Comparison of ENCODE assay signal across 9 cellular contexts in genomic region chr11:64342869-64343739, GRCh38. TPM values are rescaled to one million over a fixed set of nuclear protein-coding genes. Genes with fewer than 3 reads are reported as not detected.
DNase-seq lines count a peak whose midpoint lies in the region; ATAC-seq, FAIRE-seq and TF ChIP-seq lines count a peak whose summit lies in the region.
"Had no signal": no experiment of that assay in that cellular context is flagged by ENCODE, and none has a peak within 500 bp of the region (broad histone marks: within the 10 kb centered on the region; RNA-seq: fewer than 3 reads in every experiment).

No MANE protein-coding gene starts in this region.

- DNase-seq in heart left ventricle (no peak), Right ventricle myocardium inferior (ENCODE audit: missing footprints) (no peak), bronchial epithelial cell (ENCODE audit: low read depth) (no peak), HepG2 (ENCODE audit: low spot score) (no peak), SJCRH30 (no peak), cerebellum (ENCODE audit: low spot score) (no peak)
- DNase-seq: NCI-H1930 had no signal

- peaks cover 0 to 19% (median 0%) of the 10 kb centered on the region in 9 donors for H3K36me3 ChIP-seq in heart left ventricle
- no peaks in the 10 kb centered on the region for H3K36me3 ChIP-seq in bronchial epithelial cell (ENCODE audit: control insufficient read depth, insufficient read depth, low read length)
- H3K36me3 ChIP-seq in HepG2 (replicated peaks in 1 of 2; ENCODE audit: control insufficient read depth in 1 of 2, insufficient read depth in 2 of 2, low read length in 2 of 2) = no peaks in the 10 kb centered on the region
- no peaks in the 10 kb centered on the region for H3K36me3 ChIP-seq in urinary bladder (ENCODE audit: insufficient read depth)
- H3K36me3 ChIP-seq in SJCRH30 = no peaks in the 10 kb centered on the region

- TF ChIP-seq RAD21 in HepG2 (CRISPR knock-in tag; IDR thresholded peaks at IDR 0.05) = no peak

- in situ Hi-C loops in HepG2 (cut with HindIII; ENCODE audit: extremely low pct_ligation_motif_present, low pct_unique_long_range_greater_than_20kb) = no loop called here

- H3K4me3 ChIP-seq in heart left ventricle (peak overlapping the region in 8 of 12 donors; percentile 38 to 59 (median 47)), bronchial epithelial cell (ENCODE audit: low read depth, low read length) (peak overlapping the region; percentile 29), HepG2 (replicated peaks in 1 of 3; ENCODE audit: insufficient read depth in 1 of 3, low read depth in 2 of 3, low read length in 3 of 3) (peak overlapping the region in 2 of 3 experiments; percentile 25 to 64; a peak in 1 of 6 replicates), urinary bladder (ENCODE audit: low read depth, low read length) (peak overlapping the region; percentile 11), SJCRH30 (no peak overlapping the region)

- ATAC-seq in heart left ventricle = no peak
- no peak for ATAC-seq in Right ventricle myocardium inferior
- ATAC-seq in HepG2 = no peak; the same call in 2 of the 3 replicates
- no peak for ATAC-seq in HG03139 (IDR thresholded peaks at IDR 0.05; ENCODE audit: unreplicated experiment)

- TF ChIP-seq EP300 in HepG2 (IDR thresholded peaks at IDR 0.05; ENCODE audit: low read depth in 2 of 2, low read length in 2 of 2) (no peak), HepG2 (CRISPR knock-in tag; IDR thresholded peaks at IDR 0.05; ENCODE audit: borderline replicate concordance) (no peak)

- no peak overlapping the region for H2AFZ ChIP-seq in HepG2 (ENCODE audit: low read length)

- no peak overlapping the region; the same call in 1 of the 2 replicates for H3K4me2 ChIP-seq in HepG2 (ENCODE audit: low read depth, low read length)

- no peaks in the 10 kb centered on the region for H4K20me1 ChIP-seq in HepG2 (ENCODE audit: insufficient read depth, low read length)

- H3K27me3 ChIP-seq in heart left ventricle = peaks cover 0 to 15% (median 0%) of the 10 kb centered on the region in 9 donors
- no peaks in the 10 kb centered on the region for H3K27me3 ChIP-seq in bronchial epithelial cell (ENCODE audit: control insufficient read depth, insufficient read depth, low read length)
- H3K27me3 ChIP-seq in HepG2 (ENCODE audit: control insufficient read depth in 1 of 2, insufficient read depth in 2 of 2, low read length in 2 of 2) = peaks cover 3 to 39% of the 10 kb centered on the region in 2 experiments; a peak in 4 of 5 replicates
- H3K27me3 ChIP-seq in SJCRH30 = no peaks in the 10 kb centered on the region

- TF ChIP-seq POLR2A in heart left ventricle (IDR thresholded peaks at IDR 0.05) (no peak), HepG2 (IDR thresholded peaks at IDR 0.05; ENCODE audit: insufficient read depth in 1 of 2, low read depth in 2 of 2, low read length in 2 of 2) (no peak)

- POLR2A ChIA-PET in HepG2 (lab: Yijun Ruan, JAX) = interaction anchor here (1.0 to 2.7 kb wide), 4 partner anchors 11 to 25 kb away, joined by 3 to 13 read pairs (median 8); partner anchors contain the start of genes PRDX5 and TRMT112

- H3K9me3 ChIP-seq in heart left ventricle = no peaks in the 10 kb centered on the region
- no peaks in the 10 kb centered on the region for H3K9me3 ChIP-seq in HepG2 (ENCODE audit: low read length)
- no peaks in the 10 kb centered on the region for H3K9me3 ChIP-seq in SJCRH30 (replicated peaks)

- H3K27ac ChIP-seq in heart left ventricle = peak overlapping the region in 1 of 12 donors; percentile 80
- no peak overlapping the region for H3K27ac ChIP-seq in HepG2 (ENCODE audit: extremely low read length, insufficient read depth, low read length)
- H3K27ac ChIP-seq in urinary bladder (ENCODE audit: low read depth) = no peak overlapping the region
- H3K27ac ChIP-seq in SJCRH30 = no peak overlapping the region

- BruUV-seq in HepG2 (replicated peaks; lab: Mats Ljungman, UMichigan) = no TSS peak

- H3K79me2 ChIP-seq in HepG2 (ENCODE audit: insufficient read depth, low read length) = no peaks in the 10 kb centered on the region

- CTCF ChIA-PET in HepG2 (lab: Yijun Ruan, JAX; ENCODE audit: low intra/inter-chr PET ratio, low total read pairs) = no interaction called here

- TF ChIP-seq CTCF in heart left ventricle (IDR thresholded peaks at IDR 0.05) (no peak), bronchial epithelial cell (IDR thresholded peaks at IDR 0.05; ENCODE audit: insufficient read depth, low read length, severe bottlenecking) (no peak), HepG2 (CRISPR knock-in tag; IDR thresholded peaks at IDR 0.05) (no peak)

- WGBS in heart left ventricle, 4 donors = 61 to 67% (median 64%) methylated on average over 24 to 29 of the region's 29 CpGs
- 33% methylated on average over 14 of the region's 29 CpGs for WGBS in HepG2 (ENCODE audit: low lambda C conversion rate)
- WGBS in urinary bladder = 61% methylated on average over 29 of the region's 29 CpGs

- H3K4me1 ChIP-seq in heart left ventricle (peaks cover 0 to 35% (median 8%) of the 10 kb centered on the region in 12 donors), HepG2 (ENCODE audit: insufficient read depth, low read length) (peaks cover 45% of the 10 kb centered on the region), urinary bladder (ENCODE audit: insufficient read depth) (peaks cover 3% of the 10 kb centered on the region), SJCRH30 (peaks cover 4% of the 10 kb centered on the region; the same call in 1 of the 2 replicates)

- FAIRE-seq in bronchial epithelial cell (lab: Jason Lieb, UNC) (no peak), HepG2 (lab: Jason Lieb, UNC) (no peak)

- intact Hi-C loops in heart left ventricle (cut with DNase I) (no loop called here), Right ventricle myocardium inferior (cut with DNase I) (no loop called here), HepG2 (cut with micrococcal nuclease; ENCODE audit: unreplicated experiment) (no loop called here)

- H3K9ac ChIP-seq in HepG2 (ENCODE audit: insufficient read depth, low read depth, low read length) = no peak overlapping the region

RNA-seq across cellular contexts. Expression of gene CCDC88B, which starts 3.1 kb away (rescaled TPM):
- total RNA-seq in heart left ventricle (10 to 100 TPM in 1 of 9 donors, 1 to 10 TPM in 8; 4.1 to 16.2 (median 7.3) TPM), Right ventricle myocardium inferior (7.7 TPM), bronchial epithelial cell (2.9 TPM in 2 replicates), HepG2 (2016; rRNA removed; fragmentation: Illumina TruSeq; extraction: Trizol) (4.8 and 5.2 TPM in 2 replicates), urinary bladder (2.6 TPM), cerebellum (1.5 TPM)
- polyA plus RNA-seq in heart left ventricle (10 to 100 TPM in 1 of 2 donors, 1 to 10 TPM in 1; 8.1 to 24.0 TPM), HepG2 (2011; rRNA removed) (3.6 and 5.2 TPM in 2 replicates), urinary bladder (10.2 TPM)
- 0.79 and 2.6 TPM in 2 replicates for total RNA-seq in HepG2 (2016; cell fraction: cytosol; rRNA removed; fragmentation: Illumina TruSeq; extraction: Trizol; ENCODE audit: low read depth)
- total RNA-seq in HepG2 (2016; cell fraction: insoluble cytoplasmic fraction; rRNA removed; fragmentation: Illumina TruSeq; extraction: Trizol) = 4.5 and 6.0 TPM in 2 replicates
- total RNA-seq in HepG2 (2016; cell fraction: membrane; rRNA removed; fragmentation: Illumina TruSeq; extraction: Trizol) = 2.3 and 3.5 TPM in 2 replicates
- total RNA-seq in HepG2 (2016; cell fraction: nucleus; rRNA removed; fragmentation: Illumina TruSeq; extraction: Trizol) = 1.6 and 4.1 TPM in 2 replicates
- 3.3 and 7.3 TPM in 2 replicates for polyA plus RNA-seq in HepG2 (2011; cell fraction: cytosol; rRNA removed)
- polyA plus RNA-seq in HepG2 (2011; cell fraction: nucleus; rRNA removed) = 5.2 and 5.4 TPM in 2 replicates
- polyA plus RNA-seq in HepG2 (2012) = 3.7 and 4.5 TPM in 2 replicates
- 2.2 and 3.7 TPM in 2 replicates for polyA plus RNA-seq in HepG2 (2016; cell fraction: cytosol; fragmentation: Illumina TruSeq; extraction: Trizol; ENCODE audit: low read depth)
- 5.2 and 6.7 TPM in 2 replicates for polyA plus RNA-seq in HepG2 (2016; cell fraction: insoluble cytoplasmic fraction; fragmentation: Illumina TruSeq; extraction: Trizol; ENCODE audit: low read depth)
- polyA plus RNA-seq in HepG2 (2016; cell fraction: membrane; fragmentation: Illumina TruSeq; extraction: Trizol; ENCODE audit: low read depth) = 1.4 and 2.3 TPM in 2 replicates
- polyA plus RNA-seq in HepG2 (2016; cell fraction: nucleus; fragmentation: Illumina TruSeq; extraction: Trizol; ENCODE audit: insufficient read depth, low read depth) = 3.9 and 4.5 TPM in 2 replicates
- 2.7 and 7.5 TPM in 2 replicates for polyA minus RNA-seq in HepG2 (2011; rRNA and poly(A)+ RNA removed; ENCODE audit: low replicate concordance)
- 1.1 and 1.8 TPM in 2 replicates for polyA minus RNA-seq in HepG2 (2011; cell fraction: cytosol; rRNA and poly(A)+ RNA removed)
- polyA minus RNA-seq in HepG2 (2011; cell fraction: nucleus; rRNA and poly(A)+ RNA removed) = 1.5 and 3.2 TPM in 2 replicates
- total RNA-seq in SJCRH30 (2014; rRNA removed; shearing (Covaris generic)) = 0.59 and 0.96 TPM in 2 replicates

RNA-seq across cellular contexts. Expression of gene RPS6KA4, which starts 15.9 kb away (rescaled TPM):
- 10 to 100 TPM; 12.8 to 32.5 (median 18.3) TPM for total RNA-seq in heart left ventricle
- polyA plus RNA-seq in heart left ventricle = 10 to 100 TPM; 15.0 to 30.4 TPM
- total RNA-seq in Right ventricle myocardium inferior = 18.7 TPM
- total RNA-seq in bronchial epithelial cell = 39.7 and 59.5 TPM in 2 replicates
- 8.9 and 14.2 TPM in 2 replicates for total RNA-seq in HepG2 (2016; rRNA removed; fragmentation: Illumina TruSeq; extraction: Trizol)
- 3.2 and 3.4 TPM in 2 replicates for total RNA-seq in HepG2 (2016; cell fraction: cytosol; rRNA removed; fragmentation: Illumina TruSeq; extraction: Trizol; ENCODE audit: low read depth)
- total RNA-seq in HepG2 (2016; cell fraction: insoluble cytoplasmic fraction; rRNA removed; fragmentation: Illumina TruSeq; extraction: Trizol) = 7.2 and 13.5 TPM in 2 replicates
- total RNA-seq in HepG2 (2016; cell fraction: membrane; rRNA removed; fragmentation: Illumina TruSeq; extraction: Trizol) = 9.3 and 10.1 TPM in 2 replicates
- 9.5 and 11.5 TPM in 2 replicates for total RNA-seq in HepG2 (2016; cell fraction: nucleus; rRNA removed; fragmentation: Illumina TruSeq; extraction: Trizol)
- polyA plus RNA-seq in HepG2 (2011; rRNA removed) = 8.9 and 12.2 TPM in 2 replicates
- 7.1 and 9.1 TPM in 2 replicates for polyA plus RNA-seq in HepG2 (2011; cell fraction: cytosol; rRNA removed)
- polyA plus RNA-seq in HepG2 (2011; cell fraction: nucleus; rRNA removed) = 37.0 and 38.2 TPM in 2 replicates
- polyA plus RNA-seq in HepG2 (2012) = 5.8 and 12.8 TPM in 2 replicates
- polyA plus RNA-seq in HepG2 (2016; cell fraction: cytosol; fragmentation: Illumina TruSeq; extraction: Trizol; ENCODE audit: low read depth) = 3.1 and 3.8 TPM in 2 replicates
- polyA plus RNA-seq in HepG2 (2016; cell fraction: insoluble cytoplasmic fraction; fragmentation: Illumina TruSeq; extraction: Trizol; ENCODE audit: low read depth) = 10.0 and 10.2 TPM in 2 replicates
- polyA plus RNA-seq in HepG2 (2016; cell fraction: membrane; fragmentation: Illumina TruSeq; extraction: Trizol; ENCODE audit: low read depth) = 6.7 and 8.9 TPM in 2 replicates
- 19.2 and 21.5 TPM in 2 replicates for polyA plus RNA-seq in HepG2 (2016; cell fraction: nucleus; fragmentation: Illumina TruSeq; extraction: Trizol; ENCODE audit: insufficient read depth, low read depth)
- polyA minus RNA-seq in HepG2 (2011; rRNA and poly(A)+ RNA removed; ENCODE audit: low replicate concordance) = 25.7 and 70.4 TPM in 2 replicates
- 8.2 and 8.6 TPM in 2 replicates for polyA minus RNA-seq in HepG2 (2011; cell fraction: cytosol; rRNA and poly(A)+ RNA removed)
- polyA minus RNA-seq in HepG2 (2011; cell fraction: nucleus; rRNA and poly(A)+ RNA removed) = 13.4 and 15.9 TPM in 2 replicates
- total RNA-seq in urinary bladder = 14.8 TPM
- polyA plus RNA-seq in urinary bladder = 32.7 TPM
- total RNA-seq in SJCRH30 (2014; rRNA removed; shearing (Covaris generic)) = 15.4 and 18.6 TPM in 2 replicates
- 7.5 TPM for total RNA-seq in cerebellum

RNA-seq across cellular contexts. Expression of gene PRDX5, which starts 25.2 kb away (rescaled TPM):
- total RNA-seq in heart left ventricle (100 to 1,000 TPM; 220 to 561 (median 290) TPM), Right ventricle myocardium inferior (410 TPM), bronchial epithelial cell (649 and 769 TPM in 2 replicates), HepG2 (2016; rRNA removed; fragmentation: Illumina TruSeq; extraction: Trizol) (215 and 266 TPM in 2 replicates), urinary bladder (69.0 TPM), cerebellum (68.8 TPM)
- polyA plus RNA-seq in heart left ventricle (100 to 1,000 TPM; 385 to 882 TPM), HepG2 (2011; rRNA removed) (288 and 311 TPM in 2 replicates), urinary bladder (294 TPM)
- 189 and 238 TPM in 2 replicates for total RNA-seq in HepG2 (2016; cell fraction: cytosol; rRNA removed; fragmentation: Illumina TruSeq; extraction: Trizol; ENCODE audit: low read depth)
- total RNA-seq in HepG2 (2016; cell fraction: insoluble cytoplasmic fraction; rRNA removed; fragmentation: Illumina TruSeq; extraction: Trizol) = 225 and 290 TPM in 2 replicates
- 184 and 217 TPM in 2 replicates for total RNA-seq in HepG2 (2016; cell fraction: membrane; rRNA removed; fragmentation: Illumina TruSeq; extraction: Trizol)
- total RNA-seq in HepG2 (2016; cell fraction: nucleus; rRNA removed; fragmentation: Illumina TruSeq; extraction: Trizol) = 61.4 and 65.1 TPM in 2 replicates
- 480 and 511 TPM in 2 replicates for polyA plus RNA-seq in HepG2 (2011; cell fraction: cytosol; rRNA removed)
- 86.1 and 95.5 TPM in 2 replicates for polyA plus RNA-seq in HepG2 (2011; cell fraction: nucleus; rRNA removed)
- polyA plus RNA-seq in HepG2 (2012) = 188 and 213 TPM in 2 replicates
- polyA plus RNA-seq in HepG2 (2016; cell fraction: cytosol; fragmentation: Illumina TruSeq; extraction: Trizol; ENCODE audit: low read depth) = 258 and 314 TPM in 2 replicates
- 351 and 378 TPM in 2 replicates for polyA plus RNA-seq in HepG2 (2016; cell fraction: insoluble cytoplasmic fraction; fragmentation: Illumina TruSeq; extraction: Trizol; ENCODE audit: low read depth)
- polyA plus RNA-seq in HepG2 (2016; cell fraction: membrane; fragmentation: Illumina TruSeq; extraction: Trizol; ENCODE audit: low read depth) = 187 and 232 TPM in 2 replicates
- 155 and 156 TPM in 2 replicates for polyA plus RNA-seq in HepG2 (2016; cell fraction: nucleus; fragmentation: Illumina TruSeq; extraction: Trizol; ENCODE audit: insufficient read depth, low read depth)
- 66.0 and 255 TPM in 2 replicates for polyA minus RNA-seq in HepG2 (2011; rRNA and poly(A)+ RNA removed; ENCODE audit: low replicate concordance)
- polyA minus RNA-seq in HepG2 (2011; cell fraction: cytosol; rRNA and poly(A)+ RNA removed) = 56.2 and 60.1 TPM in 2 replicates
- 17.0 and 18.0 TPM in 2 replicates for polyA minus RNA-seq in HepG2 (2011; cell fraction: nucleus; rRNA and poly(A)+ RNA removed)
- total RNA-seq in SJCRH30 (2014; rRNA removed; shearing (Covaris generic)) = 105 and 130 TPM in 2 replicates

RNA-seq across cellular contexts. Expression of gene TRMT112, which starts 25.7 kb away (rescaled TPM):
- 100 to 1,000 TPM in 4 of 9 donors, 10 to 100 TPM in 5; 80.0 to 169 (median 95.6) TPM for total RNA-seq in heart left ventricle
- polyA plus RNA-seq in heart left ventricle = 100 to 1,000 TPM; 172 to 186 TPM
- total RNA-seq in Right ventricle myocardium inferior = 92.8 TPM
- 355 and 587 TPM in 2 replicates for total RNA-seq in bronchial epithelial cell
- 409 and 492 TPM in 2 replicates for total RNA-seq in HepG2 (2016; rRNA removed; fragmentation: Illumina TruSeq; extraction: Trizol)
- total RNA-seq in HepG2 (2016; cell fraction: cytosol; rRNA removed; fragmentation: Illumina TruSeq; extraction: Trizol; ENCODE audit: low read depth) = 143 and 170 TPM in 2 replicates
- total RNA-seq in HepG2 (2016; cell fraction: insoluble cytoplasmic fraction; rRNA removed; fragmentation: Illumina TruSeq; extraction: Trizol) = 431 and 531 TPM in 2 replicates
- total RNA-seq in HepG2 (2016; cell fraction: membrane; rRNA removed; fragmentation: Illumina TruSeq; extraction: Trizol) = 166 and 190 TPM in 2 replicates
- total RNA-seq in HepG2 (2016; cell fraction: nucleus; rRNA removed; fragmentation: Illumina TruSeq; extraction: Trizol) = 130 and 144 TPM in 2 replicates
- 151 and 186 TPM in 2 replicates for polyA plus RNA-seq in HepG2 (2011; rRNA removed)
- polyA plus RNA-seq in HepG2 (2011; cell fraction: cytosol; rRNA removed) = 301 and 330 TPM in 2 replicates
- polyA plus RNA-seq in HepG2 (2011; cell fraction: nucleus; rRNA removed) = 78.5 and 80.8 TPM in 2 replicates
- polyA plus RNA-seq in HepG2 (2012) = 233 and 237 TPM in 2 replicates
- polyA plus RNA-seq in HepG2 (2016; cell fraction: cytosol; fragmentation: Illumina TruSeq; extraction: Trizol; ENCODE audit: low read depth) = 138 and 154 TPM in 2 replicates
- polyA plus RNA-seq in HepG2 (2016; cell fraction: insoluble cytoplasmic fraction; fragmentation: Illumina TruSeq; extraction: Trizol; ENCODE audit: low read depth) = 410 and 435 TPM in 2 replicates
- polyA plus RNA-seq in HepG2 (2016; cell fraction: membrane; fragmentation: Illumina TruSeq; extraction: Trizol; ENCODE audit: low read depth) = 153 and 156 TPM in 2 replicates
- 204 and 210 TPM in 2 replicates for polyA plus RNA-seq in HepG2 (2016; cell fraction: nucleus; fragmentation: Illumina TruSeq; extraction: Trizol; ENCODE audit: insufficient read depth, low read depth)
- 77.3 and 151 TPM in 2 replicates for polyA minus RNA-seq in HepG2 (2011; rRNA and poly(A)+ RNA removed; ENCODE audit: low replicate concordance)
- polyA minus RNA-seq in HepG2 (2011; cell fraction: cytosol; rRNA and poly(A)+ RNA removed) = 51.7 and 73.4 TPM in 2 replicates
- polyA minus RNA-seq in HepG2 (2011; cell fraction: nucleus; rRNA and poly(A)+ RNA removed) = 24.2 and 30.1 TPM in 2 replicates
- 124 TPM for total RNA-seq in urinary bladder
- polyA plus RNA-seq in urinary bladder = 245 TPM
- 185 and 215 TPM in 2 replicates for total RNA-seq in SJCRH30 (2014; rRNA removed; shearing (Covaris generic))
- 51.7 TPM for total RNA-seq in cerebellum

RNA-seq across cellular contexts. Expression of gene ESRRA, which starts 37.8 kb away (rescaled TPM):
- total RNA-seq in heart left ventricle = 100 to 1,000 TPM in 8 of 9 donors, 10 to 100 TPM in 1; 94.0 to 291 (median 145) TPM
- polyA plus RNA-seq in heart left ventricle = 100 to 1,000 TPM; 217 to 260 TPM
- 217 TPM for total RNA-seq in Right ventricle myocardium inferior
- 76.9 and 139 TPM in 2 replicates for total RNA-seq in bronchial epithelial cell
- 28.3 and 36.3 TPM in 2 replicates for total RNA-seq in HepG2 (2016; rRNA removed; fragmentation: Illumina TruSeq; extraction: Trizol)
- total RNA-seq in HepG2 (2016; cell fraction: cytosol; rRNA removed; fragmentation: Illumina TruSeq; extraction: Trizol; ENCODE audit: low read depth) = 21.0 and 23.1 TPM in 2 replicates
- total RNA-seq in HepG2 (2016; cell fraction: insoluble cytoplasmic fraction; rRNA removed; fragmentation: Illumina TruSeq; extraction: Trizol) = 26.0 and 36.9 TPM in 2 replicates
- 46.3 and 50.0 TPM in 2 replicates for total RNA-seq in HepG2 (2016; cell fraction: membrane; rRNA removed; fragmentation: Illumina TruSeq; extraction: Trizol)
- total RNA-seq in HepG2 (2016; cell fraction: nucleus; rRNA removed; fragmentation: Illumina TruSeq; extraction: Trizol) = 18.8 and 23.8 TPM in 2 replicates
- 18.1 and 24.3 TPM in 2 replicates for polyA plus RNA-seq in HepG2 (2011; rRNA removed)
- polyA plus RNA-seq in HepG2 (2011; cell fraction: cytosol; rRNA removed) = 23.6 and 37.4 TPM in 2 replicates
- 31.2 and 32.0 TPM in 2 replicates for polyA plus RNA-seq in HepG2 (2011; cell fraction: nucleus; rRNA removed)
- 15.3 and 20.7 TPM in 2 replicates for polyA plus RNA-seq in HepG2 (2012)
- 15.0 and 16.3 TPM in 2 replicates for polyA plus RNA-seq in HepG2 (2016; cell fraction: cytosol; fragmentation: Illumina TruSeq; extraction: Trizol; ENCODE audit: low read depth)
- polyA plus RNA-seq in HepG2 (2016; cell fraction: insoluble cytoplasmic fraction; fragmentation: Illumina TruSeq; extraction: Trizol; ENCODE audit: low read depth) = 19.1 and 21.1 TPM in 2 replicates
- 25.2 and 26.9 TPM in 2 replicates for polyA plus RNA-seq in HepG2 (2016; cell fraction: membrane; fragmentation: Illumina TruSeq; extraction: Trizol; ENCODE audit: low read depth)
- 37.3 and 45.3 TPM in 2 replicates for polyA plus RNA-seq in HepG2 (2016; cell fraction: nucleus; fragmentation: Illumina TruSeq; extraction: Trizol; ENCODE audit: insufficient read depth, low read depth)
- 28.9 and 57.4 TPM in 2 replicates for polyA minus RNA-seq in HepG2 (2011; rRNA and poly(A)+ RNA removed; ENCODE audit: low replicate concordance)
- polyA minus RNA-seq in HepG2 (2011; cell fraction: cytosol; rRNA and poly(A)+ RNA removed) = 13.1 and 14.8 TPM in 2 replicates
- 10.8 and 12.1 TPM in 2 replicates for polyA minus RNA-seq in HepG2 (2011; cell fraction: nucleus; rRNA and poly(A)+ RNA removed)
- 13.3 TPM for total RNA-seq in urinary bladder
- 53.2 TPM for polyA plus RNA-seq in urinary bladder
- 22.6 and 23.8 TPM in 2 replicates for total RNA-seq in SJCRH30 (2014; rRNA removed; shearing (Covaris generic))
- total RNA-seq in cerebellum = 11.3 TPM
